1 cellular context compared by ENCODE assay signal in the genomic region with DNA sequence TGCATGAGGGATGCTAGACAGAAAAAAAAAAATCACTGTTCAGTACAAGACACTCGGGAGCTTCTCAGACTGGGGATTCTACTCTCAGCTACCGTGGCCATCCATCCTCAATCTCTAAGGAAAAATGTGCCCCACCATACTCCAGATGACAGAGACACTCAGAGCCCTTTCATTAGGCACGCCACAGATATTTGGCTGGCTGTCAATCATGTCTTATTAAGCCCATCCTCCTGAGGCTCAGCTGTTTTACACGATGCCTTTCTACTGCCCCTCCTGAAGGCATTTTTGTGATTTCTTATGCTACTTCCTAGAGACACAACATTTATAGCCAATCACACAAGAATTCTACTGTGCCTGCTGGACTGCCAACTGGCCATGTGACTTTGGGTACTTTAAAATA.
TF ChIP-seq lines count a peak whose summit lies in the region.

No MANE protein-coding gene starts in this region.

TF ChIP-seq in GM12878, 131 proteins besides CTCF, POLR2A, EP300 and RAD21:
- no peak for TF ChIP-seq CBX3 (IDR thresholded peaks at IDR 0.05; ENCODE audit: borderline replicate concordance, low read depth)
- TF ChIP-seq, protein P1, sequence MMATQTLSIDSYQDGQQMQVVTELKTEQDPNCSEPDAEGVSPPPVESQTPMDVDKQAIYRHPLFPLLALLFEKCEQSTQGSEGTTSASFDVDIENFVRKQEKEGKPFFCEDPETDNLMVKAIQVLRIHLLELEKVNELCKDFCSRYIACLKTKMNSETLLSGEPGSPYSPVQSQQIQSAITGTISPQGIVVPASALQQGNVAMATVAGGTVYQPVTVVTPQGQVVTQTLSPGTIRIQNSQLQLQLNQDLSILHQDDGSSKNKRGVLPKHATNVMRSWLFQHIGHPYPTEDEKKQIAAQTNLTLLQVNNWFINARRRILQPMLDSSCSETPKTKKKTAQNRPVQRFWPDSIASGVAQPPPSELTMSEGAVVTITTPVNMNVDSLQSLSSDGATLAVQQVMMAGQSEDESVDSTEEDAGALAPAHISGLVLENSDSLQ (IDR thresholded peaks at IDR 0.05) = peak; percentile 80
- TF ChIP-seq, protein P2, sequence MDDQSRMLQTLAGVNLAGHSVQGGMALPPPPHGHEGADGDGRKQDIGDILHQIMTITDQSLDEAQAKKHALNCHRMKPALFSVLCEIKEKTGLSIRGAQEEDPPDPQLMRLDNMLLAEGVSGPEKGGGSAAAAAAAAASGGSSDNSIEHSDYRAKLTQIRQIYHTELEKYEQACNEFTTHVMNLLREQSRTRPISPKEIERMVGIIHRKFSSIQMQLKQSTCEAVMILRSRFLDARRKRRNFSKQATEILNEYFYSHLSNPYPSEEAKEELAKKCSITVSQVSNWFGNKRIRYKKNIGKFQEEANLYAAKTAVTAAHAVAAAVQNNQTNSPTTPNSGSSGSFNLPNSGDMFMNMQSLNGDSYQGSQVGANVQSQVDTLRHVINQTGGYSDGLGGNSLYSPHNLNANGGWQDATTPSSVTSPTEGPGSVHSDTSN (IDR thresholded peaks at IDR 0.05; ENCODE audit: insufficient replicate concordance, low read depth, low read length) = peak; percentile 57
